ENCODE assay signal across 18 cellular contexts in genomic region chr12:120366884-120367251, GRCh38. TPM values are rescaled to one million over a fixed set of nuclear protein-coding genes. Genes with fewer than 3 reads are reported as not detected.
A peak's percentile ranks its signal among the peaks of the same experiment; 100 is the strongest.
DNase-seq lines count a peak whose midpoint lies in the region; ATAC-seq and TF ChIP-seq lines count a peak whose summit lies in the region.
"Had no signal": no experiment of that assay in that cellular context is flagged by ENCODE, and none has a peak within 500 bp of the region (broad histone marks: within the 10 kb centered on the region; RNA-seq: fewer than 3 reads in every experiment).

No MANE protein-coding gene starts in this region.

- H3K27ac Mint-ChIP-seq in CD4-positive, alpha-beta T cell: no peak overlapping the region
- H3K27ac Mint-ChIP-seq in glutamatergic neuron (ENCODE audit: unreplicated experiment): peak overlapping the region; percentile 96
- H3K27ac Mint-ChIP-seq: activated naive CD4-positive, alpha-beta T cell treated with anti-CD3 and anti-CD28 coated beads, Interleukin-2, amount 10 ng/mL, durations not matched to agents 7 days and 5 days; stimulated activated memory B cell treated with anti-CD40 and anti-IgM and Interleukin-4, amounts not matched to agents 10 μg/mL and 1 μg/mL and 100 μg/mL, for 72 hours had no signal

- H3K27ac ChIP-seq in CD4-positive, alpha-beta T cell (ENCODE audit: low read depth, low read length): no peak overlapping the region
- H3K27ac ChIP-seq in SK-N-MC (0 out of 2 replicates have a peak overlapping the region, but pooled peaks have one; percentile 32), SJCRH30 (no peak overlapping the region)
- H3K27ac ChIP-seq: gastroesophageal sphincter had no signal

- no peak overlapping the region for H2AFZ ChIP-seq in neuron (ENCODE audit: low read depth, low read length)

- POLR2A ChIA-PET in CD4-positive, alpha-beta T cell (lab: Charles Lee): no interaction called here

- peak overlapping the region; percentile 36 for H3K4me3 Mint-ChIP-seq in CD4-positive, alpha-beta T cell
- peak overlapping the region; percentile 99 for H3K4me3 Mint-ChIP-seq in glutamatergic neuron (ENCODE audit: unreplicated experiment)
- H3K4me3 Mint-ChIP-seq: stimulated activated memory B cell treated with anti-CD40 and anti-IgM and Interleukin-4, amounts not matched to agents 10 μg/mL and 1 μg/mL and 100 μg/mL, for 72 hours had no signal

- H3K4me3 ChIP-seq in SK-N-MC (peak overlapping the region; percentile 82; the same call in 1 of the 2 replicates), neuron (ENCODE audit: low read length) (peak overlapping the region; percentile 92), BE2C (ENCODE audit: low read depth, low read length) (no peak overlapping the region), SJCRH30 (no peak overlapping the region)
- H3K4me3 ChIP-seq: gastroesophageal sphincter had no signal

- H3K4me1 ChIP-seq in neuron (ENCODE audit: insufficient read depth, low read length): peaks cover 68% of the 10 kb centered on the region
- H3K4me1 ChIP-seq in BE2C: peaks cover 16% of the 10 kb centered on the region
- peaks cover 9% of the 10 kb centered on the region for H3K4me1 ChIP-seq in SJCRH30

- no peaks in the 10 kb centered on the region for H3K36me3 Mint-ChIP-seq in CD4-positive, alpha-beta T cell (ENCODE audit: low read depth)
- no peaks in the 10 kb centered on the region for H3K36me3 Mint-ChIP-seq in glutamatergic neuron (ENCODE audit: unreplicated experiment)
- H3K36me3 Mint-ChIP-seq: activated naive CD4-positive, alpha-beta T cell treated with anti-CD3 and anti-CD28 coated beads, Interleukin-2, amount 10 ng/mL, durations not matched to agents 7 days and 5 days; stimulated activated memory B cell treated with anti-CD40 and anti-IgM and Interleukin-4, amounts not matched to agents 10 μg/mL and 1 μg/mL and 100 μg/mL, for 72 hours had no signal

- CTCF ChIA-PET in CD4-positive, alpha-beta T cell (lab: Charles Lee): interaction anchor here (0.7 to 1.1 kb wide), 3 partner anchors 8 to 134 kb away, joined by 3 to 8 read pairs (median 3); no protein-coding TSS in a partner anchor

- H3K27me3 ChIP-seq in CD4-positive, alpha-beta T cell (ENCODE audit: control insufficient read depth, insufficient read depth, low read length): peaks cover 84% of the 10 kb centered on the region
- H3K27me3 ChIP-seq in neuron (ENCODE audit: insufficient read depth, low read length) (no peaks in the 10 kb centered on the region), BE2C (peaks cover 47% of the 10 kb centered on the region), SJCRH30 (peaks cover 11% of the 10 kb centered on the region)

- no peak for DNase-seq in CD4-positive, alpha-beta T cell
- DNase-seq in SK-N-MC (ENCODE audit: low read depth, low spot score) (no peak), glutamatergic neuron (no peak), glomerular visceral epithelial cell (ENCODE audit: extremely low spot score) (no peak), NCI-H2227 (lab: John Stamatoyannopoulos, UW; ENCODE audit: unreplicated experiment) (no peak), BE2C (no peak), SJCRH30 (no peak)
- DNase-seq: activated naive CD4-positive, alpha-beta T cell treated with anti-CD3 and anti-CD28 coated beads, Interleukin-2, amount 10 ng/mL, durations not matched to agents 7 days and 5 days; DMS79; Karpas-422; kidney; NCI-H1417 treated with DMSO at 0.1 percent for 48 hours had no signal

- peaks cover 85% of the 10 kb centered on the region for H3K27me3 Mint-ChIP-seq in CD4-positive, alpha-beta T cell
- peaks cover 41% of the 10 kb centered on the region for H3K27me3 Mint-ChIP-seq in glutamatergic neuron (ENCODE audit: unreplicated experiment)

- H3K9ac ChIP-seq in SK-N-MC (ENCODE audit: insufficient read length): no peak overlapping the region

- no peaks in the 10 kb centered on the region for H3K9me3 ChIP-seq in CD4-positive, alpha-beta T cell (ENCODE audit: control insufficient read depth, low read length)
- no peaks in the 10 kb centered on the region for H3K9me3 ChIP-seq in SK-N-MC (ENCODE audit: low read depth, low read length)
- no peaks in the 10 kb centered on the region for H3K9me3 ChIP-seq in neuron (ENCODE audit: low read length)
- H3K9me3 ChIP-seq in BE2C: no peaks in the 10 kb centered on the region
- H3K9me3 ChIP-seq in SJCRH30 (replicated peaks): no peaks in the 10 kb centered on the region
- H3K9me3 ChIP-seq: gastroesophageal sphincter had no signal

- peaks cover 16% of the 10 kb centered on the region for H3K4me1 Mint-ChIP-seq in CD4-positive, alpha-beta T cell (ENCODE audit: low read depth)
- peaks cover 53% of the 10 kb centered on the region for H3K4me1 Mint-ChIP-seq in glutamatergic neuron (ENCODE audit: low read depth, unreplicated experiment)

- no peak for TF ChIP-seq CTCF in CD4-positive, alpha-beta T cell (IDR thresholded peaks at IDR 0.05)
- TF ChIP-seq CTCF in glutamatergic neuron (IDR thresholded peaks at IDR 0.05; ENCODE audit: partially characterized antibody, unreplicated experiment) (no peak), BE2C (IDR thresholded peaks at IDR 0.05; ENCODE audit: low read depth, low read length) (no peak)

- no peak for ATAC-seq in CD4-positive, alpha-beta T cell (ENCODE audit: poor library complexity)
- ATAC-seq: stimulated activated memory B cell treated with anti-CD40 and anti-IgM and Interleukin-4, amounts not matched to agents 10 μg/mL and 1 μg/mL and 100 μg/mL, for 72 hours had no signal

- intact Hi-C loops in CD4-positive, alpha-beta T cell (cut with DNase I, micrococcal nuclease): no loop called here

- H3K36me3 ChIP-seq in SK-N-MC (ENCODE audit: insufficient read depth, low read length) (peaks cover 5% of the 10 kb centered on the region; the same call in 1 of the 2 replicates), neuron (ENCODE audit: insufficient read depth, low read length) (peaks cover 53% of the 10 kb centered on the region), BE2C (no peaks in the 10 kb centered on the region), SJCRH30 (no peaks in the 10 kb centered on the region)
- H3K36me3 ChIP-seq: gastroesophageal sphincter had no signal

- H3K9me3 Mint-ChIP-seq in CD4-positive, alpha-beta T cell: no peaks in the 10 kb centered on the region
- peaks cover 36% of the 10 kb centered on the region for H3K9me3 Mint-ChIP-seq in glutamatergic neuron (ENCODE audit: unreplicated experiment)
- H3K9me3 Mint-ChIP-seq: activated naive CD4-positive, alpha-beta T cell treated with anti-CD3 and anti-CD28 coated beads, Interleukin-2, amount 10 ng/mL, durations not matched to agents 7 days and 5 days; stimulated activated memory B cell treated with anti-CD40 and anti-IgM and Interleukin-4, amounts not matched to agents 10 μg/mL and 1 μg/mL and 100 μg/mL, for 72 hours had no signal

RNA-seq across cellular contexts. Expression of gene MSI1, which starts 2.1 kb away (rescaled TPM):
- total RNA-seq in CD4-positive, alpha-beta T cell: not detected
- 229 TPM for total RNA-seq in glutamatergic neuron (ENCODE audit: unreplicated experiment)
- polyA plus RNA-seq in BE2C (2012; ENCODE audit: insufficient read depth, insufficient read length, low read depth): 8.4 TPM
- total RNA-seq in SJCRH30 (2014; rRNA removed; shearing (Covaris generic)): 4.8 and 5.4 TPM in 2 replicates
- total RNA-seq: bronchial epithelial cell, endothelial cell of umbilical vein, OCI-LY7 had no signal

RNA-seq across cellular contexts. Expression of gene PLA2G1B, which starts 39.3 kb away (rescaled TPM):
- not detected for total RNA-seq in CD4-positive, alpha-beta T cell
- not detected for total RNA-seq in glutamatergic neuron (ENCODE audit: unreplicated experiment)
- polyA plus RNA-seq in BE2C (2012; ENCODE audit: insufficient read depth, insufficient read length, low read depth): not detected
- total RNA-seq in SJCRH30 (2014; rRNA removed; shearing (Covaris generic)): not detected in 2 replicates
- total RNA-seq: bronchial epithelial cell, endothelial cell of umbilical vein, gastroesophageal sphincter, kidney, OCI-LY7 had no signal
- polyA plus RNA-seq: endothelial cell of umbilical vein had no signal

Comparison
In these comparisons a context has a peak if more than half of its experiments do, and no peak if none do; other contexts are left out.
1. H3K4me3 ChIP-seq: peak in SK-N-MC (single experiment) and neuron (single experiment); none in BE2C (single experiment) and SJCRH30 (single experiment).
2. RNA of gene MSI1, which starts 2.1 kb away (total RNA-seq): 229 TPM in glutamatergic neuron (single experiment); 4.8 to 5.4 TPM in SJCRH30 and not detected in CD4-positive, alpha-beta T cell; every median in the first group is over 10 times any median in the second.